Comparison of ENCODE assay signal across 9 cellular contexts in genomic region chr17:3959295-3959899, GRCh38. TPM values are rescaled to one million over a fixed set of nuclear protein-coding genes. Genes with fewer than 3 reads are reported as not detected.
A peak's percentile ranks its signal among the peaks of the same experiment; 100 is the strongest.
DNase-seq lines count a peak whose midpoint lies in the region; ATAC-seq, FAIRE-seq and TF ChIP-seq lines count a peak whose summit lies in the region.
"Had no signal": no experiment of that assay in that cellular context is flagged by ENCODE, and none has a peak within 500 bp of the region (broad histone marks: within the 10 kb centered on the region; RNA-seq: fewer than 3 reads in every experiment).

No MANE protein-coding gene starts in this region.

- ATAC-seq in HG02571 (IDR thresholded peaks at IDR 0.05; ENCODE audit: unreplicated experiment) = no peak
- ATAC-seq in GM18520 (IDR thresholded peaks at IDR 0.05; ENCODE audit: unreplicated experiment) = no peak
- ATAC-seq in HG03457 (IDR thresholded peaks at IDR 0.05; ENCODE audit: unreplicated experiment) = no peak

- TF ChIP-seq CTCF in bronchial epithelial cell (IDR thresholded peaks at IDR 0.05; ENCODE audit: insufficient read depth, low read length, severe bottlenecking) = no peak

- DNase-seq in EL = peak; percentile 53
- DNase-seq in NCI-H2196 (lab: John Stamatoyannopoulos, UW; ENCODE audit: unreplicated experiment) = peak; percentile 48
- peak; percentile 60 for DNase-seq in bronchial epithelial cell (ENCODE audit: low read depth)
- peak; percentile 7 for DNase-seq in renal cortical epithelial cell (ENCODE audit: low read depth)

- H3K36me3 ChIP-seq in bronchial epithelial cell (ENCODE audit: control insufficient read depth, insufficient read depth, low read length) = no peaks in the 10 kb centered on the region

- H3K27me3 ChIP-seq in bronchial epithelial cell (ENCODE audit: control insufficient read depth, insufficient read depth, low read length) = peaks cover 14% of the 10 kb centered on the region

- no peak overlapping the region for H3K4me3 ChIP-seq in bronchial epithelial cell (ENCODE audit: low read depth, low read length)

- no peak for FAIRE-seq in bronchial epithelial cell (lab: Jason Lieb, UNC)
- FAIRE-seq: TTC549 had no signal

RNA-seq across cellular contexts. Expression of gene ATP2A3, which starts 4.8 kb away (rescaled TPM):
- total RNA-seq in bronchial epithelial cell = under 0.01 and 0.13 TPM in 2 replicates
- total RNA-seq in renal cortical epithelial cell = 0.30 TPM in 1 of 2 replicates, not detected in the other

RNA-seq across cellular contexts. Expression of gene P2RX1, which starts 43.1 kb away (rescaled TPM):
- total RNA-seq in bronchial epithelial cell = not detected in 2 replicates
- total RNA-seq in renal cortical epithelial cell = not detected in 2 replicates
- total RNA-seq: glomerular endothelial cell had no signal

Comparison
In these comparisons a context has a peak if more than half of its experiments do, and no peak if none do; other contexts are left out.
1. DNase-seq: peak in every context shown above with its lines; median percentile 60 in bronchial epithelial cell; 53 in EL; 48 in NCI-H2196; 7 in renal cortical epithelial cell.